ENCODE assay signal across 15 cellular contexts in the genomic region with DNA sequence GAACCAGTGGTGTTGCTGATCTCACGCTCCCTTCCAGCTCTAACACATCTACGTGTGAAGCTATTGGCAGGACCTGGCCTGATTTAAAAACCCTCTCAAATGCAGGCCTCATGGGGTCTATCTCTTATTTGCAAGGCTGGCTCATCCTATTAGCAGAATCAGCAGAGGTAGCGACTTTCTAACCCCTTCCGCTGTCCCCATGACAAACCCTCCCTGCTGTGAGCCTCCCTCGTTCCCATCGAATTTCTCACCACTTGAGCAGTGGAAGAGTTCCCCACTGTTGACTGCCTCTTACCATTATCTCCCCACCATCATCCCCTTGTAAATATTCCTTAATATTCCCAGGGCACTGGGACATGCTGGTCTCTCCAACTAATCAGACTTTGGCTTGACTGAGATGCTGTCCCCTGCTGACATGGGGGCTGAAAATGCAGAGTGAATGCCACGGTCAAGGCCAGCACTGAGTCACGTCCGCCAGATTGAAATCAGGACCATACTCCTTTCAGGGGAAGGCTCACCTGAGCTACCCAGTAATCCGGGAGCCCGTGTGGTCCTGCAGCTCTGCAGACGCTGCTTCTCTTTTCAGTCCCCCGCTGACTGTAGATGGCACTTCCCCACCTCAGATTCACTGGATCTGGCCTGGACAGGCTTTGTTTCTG.
"Had no signal": no experiment of that assay in that cellular context is flagged by ENCODE, and none has a peak within 500 bp of the region (broad histone marks: within the 10 kb centered on the region; RNA-seq: fewer than 3 reads in every experiment).

No MANE protein-coding gene starts in this region.

- H3K9me3 Mint-ChIP-seq: activated naive CD4-positive, alpha-beta T cell treated with anti-CD3 and anti-CD28 coated beads for 36 hours; activated T-helper 2 cell treated with anti-CD3 and anti-CD28 coated beads, Interferon-gamma antibody, Interleukin-2, Interleukin-4, amounts not matched to agents 10 μg/mL and 5 μg/mL and 100 μg/mL, durations not matched to agents 14 hours and 24 hours and 36 hours; naive thymus-derived CD4-positive, alpha-beta T cell; type B pancreatic cell had no signal

- H3K36me3 Mint-ChIP-seq: type B pancreatic cell had no signal

- DNase-seq: activated CD4-positive, alpha-beta T cell treated with anti-CD3 and anti-CD28 coated beads, Interleukin-2, amount 50 U/mL, for 1 hour; activated naive CD4-positive, alpha-beta T cell treated with anti-CD3 and anti-CD28 coated beads for 36 hours; kidney; left ventricle myocardium inferior; mucosa of descending colon; naive thymus-derived CD4-positive, alpha-beta T cell; nucleus accumbens; stimulated activated CD4-positive, alpha-beta T cell treated with anti-CD3 and anti-CD28 coated beads, Interleukin-4, amount 100 ng/mL, for 4 hours; stimulated activated CD8-positive, alpha-beta memory T cell treated with anti-CD3 and anti-CD28 coated beads, Interleukin-4, amount 100 ng/mL, for 48 hours; stimulated activated naive CD8-positive, alpha-beta T cell treated with anti-CD3 and anti-CD28 coated beads, Interleukin-15, Interleukin-2, amounts not matched to agents 100 U/mL and 50 U/mL, for 24 hours had no signal

- H3K9me3 ChIP-seq: left ventricle myocardium inferior, mucosa of descending colon, suprapubic skin had no signal

- H3K4me3 Mint-ChIP-seq: activated naive CD4-positive, alpha-beta T cell treated with anti-CD3 and anti-CD28 coated beads for 36 hours; naive thymus-derived CD4-positive, alpha-beta T cell; type B pancreatic cell had no signal

- H3K27me3 Mint-ChIP-seq: naive thymus-derived CD4-positive, alpha-beta T cell; type B pancreatic cell had no signal

- H3K27ac Mint-ChIP-seq: activated naive CD4-positive, alpha-beta T cell treated with anti-CD3 and anti-CD28 coated beads for 36 hours; activated T-helper 2 cell treated with anti-CD3 and anti-CD28 coated beads, Interferon-gamma antibody, Interleukin-2, Interleukin-4, amounts not matched to agents 10 μg/mL and 5 μg/mL and 100 μg/mL, durations not matched to agents 14 hours and 24 hours and 36 hours; naive thymus-derived CD4-positive, alpha-beta T cell; type B pancreatic cell had no signal

- H3K4me1 ChIP-seq: left ventricle myocardium inferior, suprapubic skin had no signal

- FAIRE-seq: endometrium, kidney had no signal

- H3K27ac ChIP-seq: left ventricle myocardium inferior, skin epidermis, suprapubic skin had no signal

- ATAC-seq: mucosa of descending colon; naive thymus-derived CD4-positive, alpha-beta T cell; stimulated activated naive CD8-positive, alpha-beta T cell treated with anti-CD3 and anti-CD28 coated beads, Interleukin-15, Interleukin-2, amounts not matched to agents 100 U/mL and 50 U/mL, for 24 hours had no signal

- H3K4me3 ChIP-seq: left ventricle myocardium inferior, mucosa of descending colon, skin epidermis, suprapubic skin had no signal

- H3K27me3 ChIP-seq: suprapubic skin had no signal
